11 cellular contexts compared by ENCODE assay signal in the genomic region with DNA sequence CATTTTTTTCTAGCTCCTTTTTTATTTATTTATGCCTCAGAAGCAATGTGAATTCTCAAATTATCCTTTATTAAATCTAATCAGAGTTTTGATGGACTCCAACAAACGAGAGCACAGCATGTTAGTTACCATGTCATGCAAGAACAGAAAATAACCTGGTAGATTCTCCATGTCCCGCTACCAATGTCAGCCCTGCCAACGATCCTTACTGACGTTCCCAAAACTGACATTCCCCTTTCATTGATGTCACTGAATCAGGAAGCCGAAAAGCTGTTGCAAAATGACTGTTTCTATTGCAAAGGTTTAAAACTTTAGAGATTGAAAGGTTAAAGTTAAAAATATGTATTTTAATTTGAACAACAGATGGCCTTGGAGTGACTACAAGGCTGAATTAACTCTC.
"Had no signal": no experiment of that assay in that cellular context is flagged by ENCODE, and none has a peak within 500 bp of the region (broad histone marks: within the 10 kb centered on the region; RNA-seq: fewer than 3 reads in every experiment).

No MANE protein-coding gene starts in this region.

- FAIRE-seq: H1, HepG2 had no signal

- H2AFZ ChIP-seq: GM23338 had no signal

- H3K36me3 Mint-ChIP-seq: IgD-negative memory B cell had no signal

- H3K4me1 ChIP-seq: HAP-1 had no signal

- H3K27me3 Mint-ChIP-seq: IgD-negative memory B cell had no signal

- H3K9ac ChIP-seq: KMS-11 had no signal

- H3K36me3 ChIP-seq: HAP-1 had no signal

- H3K4me1 Mint-ChIP-seq: GM23338, IgD-negative memory B cell had no signal

- H3K27ac Mint-ChIP-seq: GM23338, HFFc6, IgD-negative memory B cell had no signal

- DNase-seq: H7, HFFc6, KBM-7 had no signal

- ATAC-seq: GM23338, HCT116, HepG2 had no signal

- H3K4me3 Mint-ChIP-seq: GM23338, HFFc6, IgD-negative memory B cell had no signal

- H3K4me3 ChIP-seq: GM23338, HAP-1 had no signal

- H3K9me3 ChIP-seq: HAP-1 had no signal

- H3K27ac ChIP-seq: HL-60, KMS-11 had no signal

- H3K4me2 ChIP-seq: GM23338, KMS-11 had no signal

- H3K9me3 Mint-ChIP-seq: GM23338, HFFc6, IgD-negative memory B cell had no signal
